ENCODE assay signal across 1 cellular context in the genomic region with DNA sequence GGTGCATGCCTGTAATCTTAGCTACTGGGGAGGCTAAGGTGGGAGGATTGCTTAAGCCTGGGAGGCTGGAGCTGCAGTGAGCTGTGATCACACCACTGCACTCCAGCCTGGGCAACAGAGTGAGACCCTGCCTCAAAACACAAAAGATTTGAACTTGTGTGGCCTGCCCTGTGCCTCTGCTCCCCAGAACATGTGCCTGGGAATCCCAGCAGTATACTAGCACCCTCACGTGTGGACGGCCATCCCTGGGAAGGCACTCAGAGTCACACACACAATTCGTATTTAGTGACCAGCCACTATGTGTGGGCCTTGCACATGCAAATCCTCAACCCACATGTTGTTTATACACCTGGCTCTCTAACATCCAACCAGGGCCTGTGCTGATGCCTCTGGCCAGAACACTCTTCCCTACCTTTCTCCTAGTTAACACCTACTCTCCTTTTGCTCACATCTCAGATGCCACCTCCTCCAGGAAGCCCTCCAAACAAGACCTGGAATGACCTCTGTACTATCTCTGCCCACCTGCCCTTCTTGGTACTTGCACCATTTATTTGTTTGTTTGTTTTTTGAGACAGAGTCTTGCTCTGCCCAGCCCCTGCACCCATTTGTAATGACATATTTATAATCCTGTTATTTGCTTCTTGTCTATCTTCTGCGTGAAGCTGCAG.
TF ChIP-seq lines count a peak whose summit lies in the region.

No MANE protein-coding gene starts in this region.

TF ChIP-seq in HEK293, 187 proteins besides CTCF, POLR2A, EP300 and RAD21 (continued from another document):
- TF ChIP-seq, protein P1, sequence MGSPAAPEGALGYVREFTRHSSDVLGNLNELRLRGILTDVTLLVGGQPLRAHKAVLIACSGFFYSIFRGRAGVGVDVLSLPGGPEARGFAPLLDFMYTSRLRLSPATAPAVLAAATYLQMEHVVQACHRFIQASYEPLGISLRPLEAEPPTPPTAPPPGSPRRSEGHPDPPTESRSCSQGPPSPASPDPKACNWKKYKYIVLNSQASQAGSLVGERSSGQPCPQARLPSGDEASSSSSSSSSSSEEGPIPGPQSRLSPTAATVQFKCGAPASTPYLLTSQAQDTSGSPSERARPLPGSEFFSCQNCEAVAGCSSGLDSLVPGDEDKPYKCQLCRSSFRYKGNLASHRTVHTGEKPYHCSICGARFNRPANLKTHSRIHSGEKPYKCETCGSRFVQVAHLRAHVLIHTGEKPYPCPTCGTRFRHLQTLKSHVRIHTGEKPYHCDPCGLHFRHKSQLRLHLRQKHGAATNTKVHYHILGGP (tag by site-specific recombination; IDR thresholded peaks at IDR 0.05), result no peak
- peak; percentile 74 for TF ChIP-seq SETDB1 (IDR thresholded peaks at IDR 0.05; ENCODE audit: insufficient read length, low read length)
- TF ChIP-seq, protein P2, sequence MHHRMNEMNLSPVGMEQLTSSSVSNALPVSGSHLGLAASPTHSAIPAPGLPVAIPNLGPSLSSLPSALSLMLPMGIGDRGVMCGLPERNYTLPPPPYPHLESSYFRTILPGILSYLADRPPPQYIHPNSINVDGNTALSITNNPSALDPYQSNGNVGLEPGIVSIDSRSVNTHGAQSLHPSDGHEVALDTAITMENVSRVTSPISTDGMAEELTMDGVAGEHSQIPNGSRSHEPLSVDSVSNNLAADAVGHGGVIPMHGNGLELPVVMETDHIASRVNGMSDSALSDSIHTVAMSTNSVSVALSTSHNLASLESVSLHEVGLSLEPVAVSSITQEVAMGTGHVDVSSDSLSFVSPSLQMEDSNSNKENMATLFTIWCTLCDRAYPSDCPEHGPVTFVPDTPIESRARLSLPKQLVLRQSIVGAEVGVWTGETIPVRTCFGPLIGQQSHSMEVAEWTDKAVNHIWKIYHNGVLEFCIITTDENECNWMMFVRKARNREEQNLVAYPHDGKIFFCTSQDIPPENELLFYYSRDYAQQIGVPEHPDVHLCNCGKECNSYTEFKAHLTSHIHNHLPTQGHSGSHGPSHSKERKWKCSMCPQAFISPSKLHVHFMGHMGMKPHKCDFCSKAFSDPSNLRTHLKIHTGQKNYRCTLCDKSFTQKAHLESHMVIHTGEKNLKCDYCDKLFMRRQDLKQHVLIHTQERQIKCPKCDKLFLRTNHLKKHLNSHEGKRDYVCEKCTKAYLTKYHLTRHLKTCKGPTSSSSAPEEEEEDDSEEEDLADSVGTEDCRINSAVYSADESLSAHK (tag by site-specific recombination; IDR thresholded peaks at IDR 0.05), result no peak
- no peak for TF ChIP-seq SP3 (tag by site-specific recombination; IDR thresholded peaks at IDR 0.05)
- no peak for TF ChIP-seq ZNF670 (tag by site-specific recombination; IDR thresholded peaks at IDR 0.05; ENCODE audit: low read depth)
- TF ChIP-seq ZNF133 (tag by site-specific recombination; IDR thresholded peaks at IDR 0.05), result no peak
- TF ChIP-seq, protein P3, sequence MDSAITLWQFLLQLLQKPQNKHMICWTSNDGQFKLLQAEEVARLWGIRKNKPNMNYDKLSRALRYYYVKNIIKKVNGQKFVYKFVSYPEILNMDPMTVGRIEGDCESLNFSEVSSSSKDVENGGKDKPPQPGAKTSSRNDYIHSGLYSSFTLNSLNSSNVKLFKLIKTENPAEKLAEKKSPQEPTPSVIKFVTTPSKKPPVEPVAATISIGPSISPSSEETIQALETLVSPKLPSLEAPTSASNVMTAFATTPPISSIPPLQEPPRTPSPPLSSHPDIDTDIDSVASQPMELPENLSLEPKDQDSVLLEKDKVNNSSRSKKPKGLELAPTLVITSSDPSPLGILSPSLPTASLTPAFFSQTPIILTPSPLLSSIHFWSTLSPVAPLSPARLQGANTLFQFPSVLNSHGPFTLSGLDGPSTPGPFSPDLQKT (IDR thresholded peaks at IDR 0.05; ENCODE audit: borderline replicate concordance, low read depth, low read length), result no peak
- no peak for TF ChIP-seq KLF8 (tag by site-specific recombination; IDR thresholded peaks at IDR 0.05)
- peak; percentile 98 for TF ChIP-seq ZNF157 (tag by site-specific recombination; IDR thresholded peaks at IDR 0.05)
- TF ChIP-seq ZNF777 (tag by site-specific recombination; IDR thresholded peaks at IDR 0.05; ENCODE audit: borderline replicate concordance), result no peak
- no peak for TF ChIP-seq ZFP69B (tag by site-specific recombination; IDR thresholded peaks at IDR 0.05)
- TF ChIP-seq ZNF707 (tag by site-specific recombination; IDR thresholded peaks at IDR 0.05), result no peak
- TF ChIP-seq GFI1B (tag by site-specific recombination; IDR thresholded peaks at IDR 0.05), result no peak
